8 cellular contexts compared by ENCODE assay signal in the genomic region with DNA sequence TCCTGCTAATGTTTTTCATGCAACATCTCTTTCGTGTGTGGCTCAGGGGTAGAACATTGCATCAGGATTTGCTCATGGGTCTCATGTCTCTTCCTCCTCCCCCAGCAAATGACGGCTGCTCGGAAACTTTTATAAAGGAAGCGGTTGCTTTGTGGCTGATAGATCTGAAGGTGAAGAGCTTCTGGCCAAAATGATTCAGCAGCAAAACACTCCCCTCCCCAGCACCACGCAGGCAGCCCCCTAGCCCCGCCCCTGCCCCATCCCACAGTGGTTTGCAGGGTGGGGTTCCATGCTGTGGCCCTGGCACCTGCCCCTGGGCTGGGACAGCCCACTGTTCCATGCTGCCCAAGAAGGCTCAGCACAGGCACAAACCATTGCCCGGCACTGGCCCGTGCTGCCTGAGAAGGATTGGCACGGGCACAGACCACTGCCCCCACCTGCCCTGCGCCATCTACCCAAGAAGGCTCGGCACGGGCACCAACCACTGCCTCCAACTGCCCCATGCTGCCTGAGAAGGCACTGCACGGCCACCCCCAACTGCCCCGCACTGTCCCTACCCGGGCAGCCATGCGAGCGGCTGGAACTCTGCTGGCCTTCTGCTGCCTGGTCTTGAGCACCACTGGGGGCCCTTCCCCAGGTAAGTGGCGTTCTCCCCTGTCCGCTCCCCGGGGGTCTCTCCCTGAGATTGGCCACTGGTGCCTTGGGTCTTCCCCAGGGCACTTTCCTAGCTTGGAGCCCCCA. TPM values are rescaled to one million over a fixed set of nuclear protein-coding genes. Genes with fewer than 3 reads are reported as not detected.
DNase-seq lines count a peak whose midpoint lies in the region; FAIRE-seq and TF ChIP-seq lines count a peak whose summit lies in the region.

A gene with protein sequence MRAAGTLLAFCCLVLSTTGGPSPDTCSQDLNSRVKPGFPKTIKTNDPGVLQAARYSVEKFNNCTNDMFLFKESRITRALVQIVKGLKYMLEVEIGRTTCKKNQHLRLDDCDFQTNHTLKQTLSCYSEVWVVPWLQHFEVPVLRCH (plus strand): TSS at position 331 of the 741 bp plus-strand sequence. CDS start 237 bp downstream, at position 568.

- CTCF ChIA-PET in GM10248 (lab: Yijun Ruan, JAX) (interaction anchor here (1.3 to 2.6 kb wide), 3 partner anchors 12 to 18 kb away, joined by 3 to 5 read pairs (median 3); no protein-coding TSS in a partner anchor), HEK293T (lab: Yijun Ruan, JAX) (no interaction called here)

- DNase-seq in GM10248 (ENCODE audit: extremely low spot score) (peak; percentile 59), LoVo (ENCODE audit: low spot score) (peak; percentile 15), kidney (peak; percentile 86), NCI-H82 treated with DMSO at 0.1 percent for 48 hours (lab: John Stamatoyannopoulos, UW; ENCODE audit: unreplicated experiment) (no peak), EL (no peak), HEK293T (ENCODE audit: extremely low spot score) (no peak)
- peak; percentile 72 to 85 (median 82) for DNase-seq in activated CD8-positive, alpha-beta memory T cell treated with anti-CD3 and anti-CD28 coated beads for 48 hours (ENCODE audit: low read depth in 2 of 3, low spot score in 2 of 3)
- peak; percentile 75 to 86 for DNase-seq in stimulated activated CD8-positive, alpha-beta memory T cell treated with anti-CD3 and anti-CD28 coated beads, Interleukin-4, amount 100 ng/mL, for 1 hour (ENCODE audit: low read depth in 2 of 2, low spot score in 1 of 2)

- no peaks in the 10 kb centered on the region for H3K9me3 ChIP-seq in kidney (ENCODE audit: control insufficient read depth in 1 of 2, low read length in 2 of 2)

- no peak within 1 kb of the TSS for H3K4me3 ChIP-seq in kidney (ENCODE audit: low read length in 2 of 2)

- no peak within 1 kb of the TSS for H3K9ac ChIP-seq in kidney (ENCODE audit: low read length in 2 of 2)

- POLR2A ChIA-PET in GM10248 (lab: Yijun Ruan, JAX) (no interaction called here), HEK293T (lab: Yijun Ruan, JAX) (no interaction called here)

- no peaks in the 10 kb centered on the region for H3K36me3 ChIP-seq in kidney (ENCODE audit: control insufficient read depth in 1 of 2, insufficient read depth in 2 of 2, low read length in 2 of 2)

- FAIRE-seq in kidney (lab: Jason Lieb, UNC), result no peak

- TF ChIP-seq CTCF in GM10248 (IDR thresholded peaks at IDR 0.05; ENCODE audit: control extremely low read depth, extremely low read depth, low read depth, missing control alignments), result no peak
- no peak for TF ChIP-seq CTCF in kidney (IDR thresholded peaks at IDR 0.05; ENCODE audit: borderline replicate concordance, extremely low read depth, insufficient read depth)

- H3K4me1 ChIP-seq in kidney (ENCODE audit: control insufficient read depth in 1 of 2, insufficient read depth in 1 of 2, low read depth in 1 of 2, low read length in 2 of 2), result no peaks in the 10 kb centered on the region

- no peak within 1 kb of the TSS for H3K27ac ChIP-seq in kidney (ENCODE audit: low read depth in 2 of 2, low read length in 2 of 2)

- intact Hi-C loops in kidney (cut with DNase I), result no loop called here

TF ChIP-seq in HEK293T, 16 proteins besides CTCF, POLR2A, EP300 and RAD21:
- no peak for TF ChIP-seq LEF1 (IDR thresholded peaks at IDR 0.05; ENCODE audit: borderline replicate concordance)
- no peak for TF ChIP-seq TARDBP (IDR thresholded peaks at IDR 0.05)
- TF ChIP-seq FOXK2 (IDR thresholded peaks at IDR 0.05), result no peak
- no peak for TF ChIP-seq L3MBTL2 (conservative IDR thresholded peaks at IDR 0.05)
- TF ChIP-seq NFRKB (IDR thresholded peaks at IDR 0.05), result no peak
- TF ChIP-seq BHLHE40 (IDR thresholded peaks at IDR 0.05; ENCODE audit: borderline replicate concordance), result no peak
- no peak for TF ChIP-seq ZNF384 (IDR thresholded peaks at IDR 0.05)
- TF ChIP-seq ARNT (IDR thresholded peaks at IDR 0.05), result no peak
- TF ChIP-seq ELF4 (IDR thresholded peaks at IDR 0.05), result no peak
- TF ChIP-seq SUZ12 (IDR thresholded peaks at IDR 0.05), result no peak
- TF ChIP-seq CTBP1 (IDR thresholded peaks at IDR 0.05; ENCODE audit: borderline replicate concordance), result no peak
- no peak for TF ChIP-seq HDGF (IDR thresholded peaks at IDR 0.05; ENCODE audit: borderline replicate concordance)
- no peak for TF ChIP-seq SP1 (IDR thresholded peaks at IDR 0.05)
- no peak for TF ChIP-seq FOXM1 (IDR thresholded peaks at IDR 0.05; ENCODE audit: borderline replicate concordance)
- TF ChIP-seq, protein P1, sequence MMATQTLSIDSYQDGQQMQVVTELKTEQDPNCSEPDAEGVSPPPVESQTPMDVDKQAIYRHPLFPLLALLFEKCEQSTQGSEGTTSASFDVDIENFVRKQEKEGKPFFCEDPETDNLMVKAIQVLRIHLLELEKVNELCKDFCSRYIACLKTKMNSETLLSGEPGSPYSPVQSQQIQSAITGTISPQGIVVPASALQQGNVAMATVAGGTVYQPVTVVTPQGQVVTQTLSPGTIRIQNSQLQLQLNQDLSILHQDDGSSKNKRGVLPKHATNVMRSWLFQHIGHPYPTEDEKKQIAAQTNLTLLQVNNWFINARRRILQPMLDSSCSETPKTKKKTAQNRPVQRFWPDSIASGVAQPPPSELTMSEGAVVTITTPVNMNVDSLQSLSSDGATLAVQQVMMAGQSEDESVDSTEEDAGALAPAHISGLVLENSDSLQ (IDR thresholded peaks at IDR 0.05), result no peak
- no peak for TF ChIP-seq FOXA1 (IDR thresholded peaks at IDR 0.05)

RNA-seq across cellular contexts. Expression of the gene that starts here (rescaled TPM):
- total RNA-seq in kidney, result 3.7 TPM
- polyA plus RNA-seq in kidney (ENCODE audit: insufficient read depth, low read depth, low replicate concordance), result 1.4 TPM

Comparison
In these comparisons a context has a peak if more than half of its experiments do, and no peak if none do; other contexts are left out.
1. DNase-seq: peak in GM10248 (single experiment), LoVo (single experiment), activated CD8-positive, alpha-beta memory T cell treated with anti-CD3 and anti-CD28 coated beads for 48 hours (3 of 3), kidney (single experiment) and stimulated activated CD8-positive, alpha-beta memory T cell treated with anti-CD3 and anti-CD28 coated beads, Interleukin-4, amount 100 ng/mL, for 1 hour (2 of 2); none in NCI-H82 treated with DMSO at 0.1 percent for 48 hours (single experiment), EL (single experiment) and HEK293T (single experiment).